9 cellular contexts compared by ENCODE assay signal in genomic region chr15:73927476-73928240, GRCh38. TPM values are rescaled to one million over a fixed set of nuclear protein-coding genes. Genes with fewer than 3 reads are reported as not detected.
A peak's percentile ranks its signal among the peaks of the same experiment; 100 is the strongest.
DNase-seq lines count a peak whose midpoint lies in the region; ATAC-seq and TF ChIP-seq lines count a peak whose summit lies in the region.
"Had no signal": no experiment of that assay in that cellular context is flagged by ENCODE, and none has a peak within 500 bp of the region (broad histone marks: within the 10 kb centered on the region; RNA-seq: fewer than 3 reads in every experiment).

No MANE protein-coding gene starts in this region.

- H3K4me1 Mint-ChIP-seq in mesothelial cell of epicardium: peaks cover 53% of the 10 kb centered on the region

- ATAC-seq in GM21786 (IDR thresholded peaks at IDR 0.05; ENCODE audit: unreplicated experiment) (no peak), HG03342 (IDR thresholded peaks at IDR 0.05; ENCODE audit: unreplicated experiment) (no peak)

- peak overlapping the region; percentile 62 for H3K4me3 ChIP-seq in ectodermal cell (ENCODE audit: insufficient read depth, low read depth, low read length)

- H3K4me3 Mint-ChIP-seq in mesothelial cell of epicardium: peak overlapping the region; percentile 71

- H3K27me3 ChIP-seq in ectodermal cell (ENCODE audit: control insufficient read depth, insufficient read depth, low read length, poor library complexity, severe bottlenecking): peaks cover 17% of the 10 kb centered on the region

- 1% methylated on average over 78 of the region's 78 CpGs for WGBS in ectodermal cell, 2 experiments

- no peak overlapping the region for H3K27ac Mint-ChIP-seq in mesothelial cell of epicardium

- no peaks in the 10 kb centered on the region for H3K36me3 ChIP-seq in ectodermal cell (ENCODE audit: control insufficient read depth, insufficient read depth, low read length)

- TF ChIP-seq CTCF in mesothelial cell of epicardium (IDR thresholded peaks at IDR 0.05; ENCODE audit: unreplicated experiment): peak; percentile 55

- peak; percentile 80 for DNase-seq in GM03348 (ENCODE audit: low spot score)
- DNase-seq in NCI-H1694 (lab: John Stamatoyannopoulos, UW): peak; percentile 16
- peak; percentile 75 to 79 for DNase-seq in activated CD4-positive, alpha-beta T cell treated with anti-CD3 and anti-CD28 coated beads, Interleukin-2, amount 50 U/mL, for 48 hours
- DNase-seq in mesothelial cell of epicardium (ENCODE audit: low spot score in 2 of 2, unreplicated experiment in 2 of 2): peak; percentile 48 to 78
- peak; percentile 48 to 63 for DNase-seq in stimulated activated CD8-positive, alpha-beta memory T cell treated with anti-CD3 and anti-CD28 coated beads, Interleukin-2, amount 100 ng/mL, for 1 hour (ENCODE audit: low read depth in 2 of 2)

- no peaks in the 10 kb centered on the region for H3K9me3 Mint-ChIP-seq in mesothelial cell of epicardium

- H3K27ac ChIP-seq in ectodermal cell (ENCODE audit: insufficient read depth, low read depth, low read length, poor library complexity, severe bottlenecking): no peak overlapping the region

- H3K9me3 ChIP-seq in ectodermal cell (ENCODE audit: control insufficient read depth, low read length): no peaks in the 10 kb centered on the region

- no peaks in the 10 kb centered on the region for H3K36me3 Mint-ChIP-seq in mesothelial cell of epicardium

- peaks cover 55% of the 10 kb centered on the region for H3K4me1 ChIP-seq in ectodermal cell (ENCODE audit: control insufficient read depth, insufficient read depth, low read length)

- no peaks in the 10 kb centered on the region for H3K27me3 Mint-ChIP-seq in mesothelial cell of epicardium (ENCODE audit: low read depth)

RNA-seq across cellular contexts. Expression of gene LOXL1, which starts 1.4 kb away (rescaled TPM):
- polyA plus RNA-seq in ectodermal cell (2013, experiment 1 of 4): 54.2 TPM
- 44.3 TPM for polyA plus RNA-seq in ectodermal cell (2013, experiment 2 of 4)
- 38.8 TPM for polyA plus RNA-seq in ectodermal cell (2013, experiment 3 of 4)
- 39.2 TPM for polyA plus RNA-seq in ectodermal cell (2013, experiment 4 of 4)
- 62.9 to 69.0 TPM (median 68.6 TPM) in 3 replicates for total RNA-seq in mesothelial cell of epicardium

RNA-seq across cellular contexts. Expression of gene TBC1D21, which starts 54.3 kb away (rescaled TPM):
- polyA plus RNA-seq in ectodermal cell (2013, experiment 1 of 4): not detected
- not detected for polyA plus RNA-seq in ectodermal cell (2013, experiment 2 of 4)
- polyA plus RNA-seq in ectodermal cell (2013, experiment 3 of 4): not detected
- not detected for polyA plus RNA-seq in ectodermal cell (2013, experiment 4 of 4)
- not detected in 3 replicates for total RNA-seq in mesothelial cell of epicardium
- total RNA-seq: frontal cortex had no signal

Comparison
In these comparisons a context has a peak if more than half of its experiments do, and no peak if none do; other contexts are left out.
1. DNase-seq: peak in every context shown above with its lines; median percentile 80 in GM03348; 77 in activated CD4-positive, alpha-beta T cell treated with anti-CD3 and anti-CD28 coated beads, Interleukin-2, amount 50 U/mL, for 48 hours; 63 in mesothelial cell of epicardium; 56 in stimulated activated CD8-positive, alpha-beta memory T cell treated with anti-CD3 and anti-CD28 coated beads, Interleukin-2, amount 100 ng/mL, for 1 hour; 16 in NCI-H1694.